Comparison of ENCODE assay signal across 23 cellular contexts in the genomic region with DNA sequence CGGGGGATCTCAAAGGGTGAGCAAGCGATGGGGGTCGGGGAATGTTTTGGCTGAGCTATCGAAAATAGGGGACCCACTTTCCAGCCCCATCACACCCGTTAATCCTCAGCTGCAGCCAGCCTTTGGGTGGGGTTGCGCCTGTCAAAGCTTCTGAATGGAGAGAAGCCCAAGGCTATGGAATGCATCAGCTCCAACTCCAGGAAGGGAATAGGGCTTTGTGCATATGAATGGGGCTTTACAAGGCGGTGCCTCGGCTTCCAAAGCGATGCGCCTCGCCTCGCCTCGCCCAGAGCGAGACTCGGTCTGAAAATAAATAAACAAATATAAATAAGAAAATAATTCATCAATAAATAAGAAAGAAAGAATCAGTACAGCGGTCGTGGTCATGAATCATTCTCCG.
"Had no signal": no experiment of that assay in that cellular context is flagged by ENCODE, and none has a peak within 500 bp of the region (broad histone marks: within the 10 kb centered on the region; RNA-seq: fewer than 3 reads in every experiment).

No MANE protein-coding gene starts in this region.

- H3K27ac ChIP-seq: dorsolateral prefrontal cortex, lower lobe of right lung, pancreas, right lobe of liver, thoracic aorta, tibial nerve, upper lobe of left lung had no signal

- DNase-seq: dorsolateral prefrontal cortex; effector CD4-positive, alpha-beta T cell; hypothalamus; immature natural killer cell; islet precursor cell; kidney glomerular epithelial cell; left ventricle myocardium superior; lower lobe of right lung; natural killer cell; occipital lobe; pancreas; retina; right lobe of liver; small intestine; stimulated activated CD4-positive, alpha-beta T cell treated with anti-CD3 and anti-CD28 coated beads, Interleukin-15, amount 100 ng/mL, for 24 hours; stimulated activated CD4-positive, alpha-beta T cell treated with anti-CD3 and anti-CD28 coated beads, Interleukin-2, amount 100 ng/mL, for 48 hours; stimulated activated naive B cell treated with anti-CD40 and anti-IgM and Interleukin-4, amounts not matched to agents 10 μg/mL and 1 μg/mL and 100 μg/mL, for 72 hours; upper lobe of left lung had no signal

- H3K27me3 ChIP-seq: pancreas, right lobe of liver, tibial nerve, upper lobe of left lung had no signal

- H3K9me3 ChIP-seq: lower lobe of right lung, pancreas, right lobe of liver, thoracic aorta, tibial nerve, upper lobe of left lung had no signal

- H3K4me3 ChIP-seq: dorsolateral prefrontal cortex, lower lobe of right lung, pancreas, right lobe of liver, thoracic aorta, tibial nerve, upper lobe of left lung had no signal

- H3K4me1 ChIP-seq: lower lobe of right lung, pancreas, right lobe of liver, tibial nerve, upper lobe of left lung had no signal

- ATAC-seq: left ventricle myocardium superior; lower lobe of right lung; natural killer cell; pancreas; right lobe of liver; stimulated activated naive B cell treated with anti-CD40 and anti-IgM and Interleukin-4, amounts not matched to agents 10 μg/mL and 1 μg/mL and 100 μg/mL, for 72 hours had no signal

- FAIRE-seq: colon, frontal cortex, pancreas, small intestine, urothelium cell line had no signal

- H3K36me3 ChIP-seq: lower lobe of right lung, pancreas, right lobe of liver, thoracic aorta, tibial nerve, upper lobe of left lung had no signal
